13 cellular contexts compared by ENCODE assay signal in genomic region chr2:37378411-37378810, GRCh38. TPM values are rescaled to one million over a fixed set of nuclear protein-coding genes. Genes with fewer than 3 reads are reported as not detected.
DNase-seq lines count a peak whose midpoint lies in the region; ATAC-seq and TF ChIP-seq lines count a peak whose summit lies in the region.
"Had no signal": no experiment of that assay in that cellular context is flagged by ENCODE, and none has a peak within 500 bp of the region (broad histone marks: within the 10 kb centered on the region; RNA-seq: fewer than 3 reads in every experiment).

No MANE protein-coding gene starts in this region.

- TF ChIP-seq CTCF in HCT116 (IDR thresholded peaks at IDR 0.05 in 2 of 3, conservative IDR thresholded peaks at IDR 0.05 in 1 of 3; ENCODE audit: borderline replicate concordance in 1 of 3, insufficient read depth in 1 of 3, low read depth in 2 of 3, low read length in 2 of 3), result no peak
- no peak for TF ChIP-seq CTCF in fibroblast of the aortic adventitia (IDR thresholded peaks at IDR 0.05; ENCODE audit: insufficient read depth, low read length)
- no peak for TF ChIP-seq CTCF in transverse colon (IDR thresholded peaks at IDR 0.05)
- no peak for TF ChIP-seq CTCF in testis (IDR thresholded peaks at IDR 0.05)

- in situ Hi-C loops in transverse colon (cut with MboI; ENCODE audit: low pct_ligation_motif_present in 1 of 4, low pct_unique_long_range_greater_than_20kb in 1 of 4, low sequenced_read_pairs in 3 of 4), result loop anchor here in 1 of 4 donors (25.0 kb wide), 1 partner anchor 884 kb away; no protein-coding TSS in a partner anchor

- H3K27me3 ChIP-seq in HCT116 (ENCODE audit: insufficient read depth, low read length) (0 out of 2 replicates have a peak, but pooled peaks cover 10% of the 10 kb centered on the region), SJCRH30 (no peaks in the 10 kb centered on the region), transverse colon (no peaks in the 10 kb centered on the region), testis (no peaks in the 10 kb centered on the region)

- intact Hi-C loops in HCT116 (cut with micrococcal nuclease), result no loop called here
- intact Hi-C loops in transverse colon (cut with DNase I; ENCODE audit: low total_unique reads), result no loop called here
- intact Hi-C loops in testis (cut with DNase I; ENCODE audit: low total_unique reads), result no loop called here

- peak; percentile 87 for ATAC-seq in HCT116
- ATAC-seq: K562, mucosa of descending colon, right cardiac atrium had no signal

- TF ChIP-seq POLR2A in HCT116 (IDR thresholded peaks at IDR 0.05; ENCODE audit: borderline replicate concordance, extremely low read depth, insufficient read depth, insufficient read length) (no peak), transverse colon (IDR thresholded peaks at IDR 0.05) (no peak), testis (IDR thresholded peaks at IDR 0.05) (no peak)

- H3K36me3 ChIP-seq in HCT116 (ENCODE audit: control insufficient read depth in 1 of 2, insufficient read depth in 2 of 2, low read length in 2 of 2) (no peaks in the 10 kb centered on the region), SJCRH30 (no peaks in the 10 kb centered on the region), transverse colon (no peaks in the 10 kb centered on the region), testis (ENCODE audit: low read depth, missing control alignments) (no peaks in the 10 kb centered on the region)

- BruUV-seq in HCT116 (replicated peaks; lab: Mats Ljungman, UMichigan), result no TSS peak

- no peaks in the 10 kb centered on the region for H4K20me1 ChIP-seq in HCT116 (ENCODE audit: insufficient read depth)

- H3K9me2 ChIP-seq in HCT116 (ENCODE audit: insufficient read depth), result no peaks in the 10 kb centered on the region

- no peak overlapping the region for H3K9ac ChIP-seq in HCT116 (ENCODE audit: low read length)

- CTCF ChIA-PET in HCT116 (lab: Charles Lee), result interaction anchor here (1.0 kb wide), 1 partner anchor 499 kb away, joined by 4 read pairs; no protein-coding TSS in a partner anchor

- no peak for TF ChIP-seq EP300 in transverse colon (IDR thresholded peaks at IDR 0.05; ENCODE audit: low read depth)

- peak overlapping the region; percentile 83 for H2AFZ ChIP-seq in HCT116 (ENCODE audit: low read depth, low read length, poor library complexity, severe bottlenecking)

- 92 to 100% methylated on average over 6 to 7 of the region's 7 CpGs for WGBS in transverse colon (ENCODE audit: low coverage in 1 of 2), 2 donors
- 96 to 98% methylated on average over 7 of the region's 7 CpGs for whole genome bisulfite sequencing in testis, 2 donors

- peak overlapping the region; percentile 87 for H3K4me2 ChIP-seq in HCT116 (ENCODE audit: low read length)

- H3K79me2 ChIP-seq in HCT116 (ENCODE audit: insufficient read depth, low read length), result no peaks in the 10 kb centered on the region

- POLR2A ChIA-PET in HCT116 (lab: Charles Lee), result no interaction called here

- H3K4me1 ChIP-seq in HCT116 (ENCODE audit: control insufficient read depth in 1 of 2, insufficient read depth in 2 of 2, low read length in 2 of 2) (peaks cover 17 to 51% of the 10 kb centered on the region in 2 experiments), SJCRH30 (peaks cover 13% of the 10 kb centered on the region), transverse colon (peaks cover 0 to 18% (median 4%) of the 10 kb centered on the region in 4 donors), testis (no peaks in the 10 kb centered on the region)

- TF ChIP-seq RAD21 in HCT116 (IDR thresholded peaks at IDR 0.05; ENCODE audit: low read depth), result no peak

- no peak overlapping the region for H3K27ac ChIP-seq in HCT116 (ENCODE audit: low read depth, low read length)
- H3K27ac ChIP-seq in SJCRH30, result no peak overlapping the region
- peak overlapping the region; percentile 34 to 81 (median 68) for H3K27ac ChIP-seq in transverse colon
- H3K27ac ChIP-seq in testis, result no peak overlapping the region

- DNase-seq in HCT116 (ENCODE audit: low read depth, low spot score), result peak; percentile 35
- DNase-seq in SJCRH30, result peak; percentile 37 to 40
- peak; percentile 56 for DNase-seq in fibroblast of the aortic adventitia (ENCODE audit: low read depth)
- no peak for DNase-seq in transverse colon
- no peak for DNase-seq in hypothalamus (lab: John Stamatoyannopoulos, UW)
- no peak for DNase-seq in testis
- DNase-seq in amygdala (lab: John Stamatoyannopoulos, UW), result no peak
- DNase-seq: activated CD4-positive, alpha-beta T cell treated with anti-CD3 and anti-CD28 coated beads for 1 hour; mucosa of descending colon; NCI-H2227 treated with DMSO at 0.1 percent for 48 hours; right cardiac atrium; SHP77 treated with DMSO at 0.1 percent for 48 hours had no signal

- RAD21 ChIA-PET in HCT116 (lab: Charles Lee; ENCODE audit: low non-redundant PET in 1 of 2, low total read pairs in 2 of 2, uncharacterized antibody in 2 of 2, unreplicated experiment in 2 of 2), result no interaction called here

- H3K4me3 ChIP-seq in HCT116 (replicated peaks in 1 of 2; ENCODE audit: low read depth in 1 of 2, low read length in 2 of 2), result 0 out of 4 replicates have a peak overlapping the region, but pooled peaks of 1 of the 2 experiments have one; percentile 20
- no peak overlapping the region for H3K4me3 ChIP-seq in SJCRH30
- H3K4me3 ChIP-seq in fibroblast of the aortic adventitia (ENCODE audit: low read depth, low read length), result no peak overlapping the region
- H3K4me3 ChIP-seq in transverse colon, result no peak overlapping the region
- H3K4me3 ChIP-seq in testis, result no peak overlapping the region
- H3K4me3 ChIP-seq: K562, mucosa of descending colon had no signal

- H3K9me3 ChIP-seq in HCT116 (ENCODE audit: control insufficient read depth in 1 of 2, insufficient read depth in 1 of 2, low read depth in 1 of 2, low read length in 2 of 2) (no peaks in the 10 kb centered on the region), SJCRH30 (replicated peaks) (no peaks in the 10 kb centered on the region), transverse colon (no peaks in the 10 kb centered on the region), testis (no peaks in the 10 kb centered on the region)
- H3K9me3 ChIP-seq: mucosa of descending colon had no signal

TF ChIP-seq in HCT116, 20 proteins besides CTCF, POLR2A, EP300 and RAD21:
- TF ChIP-seq ZBTB33 (IDR thresholded peaks at IDR 0.05; ENCODE audit: extremely low read depth, insufficient replicate concordance, low read length) (no peak), TCF7L2 (IDR thresholded peaks at IDR 0.05; ENCODE audit: borderline replicate concordance, extremely low read depth, insufficient read depth, insufficient read length) (peak; percentile 73), JUND (IDR thresholded peaks at IDR 0.05) (no peak), CBX3 (IDR thresholded peaks at IDR 0.05; ENCODE audit: low read depth) (peak; percentile 43; the same call in 1 of the 2 replicates)

RNA-seq across cellular contexts. Expression of gene QPCT, which starts 34.0 kb away (rescaled TPM):
- total RNA-seq in HCT116 (2021; ENCODE audit: unreplicated experiment) (not detected), fibroblast of the aortic adventitia (ENCODE audit: low replicate concordance) (1.7 and 8.3 TPM in 2 replicates), transverse colon (10 to 100 TPM in 3 of 4 donors, 1 to 10 TPM in 1; 1.6 to 34.4 (median 14.3) TPM), testis (1 to 10 TPM; 2.9 to 3.2 TPM)
- polyA plus RNA-seq in HCT116 (2012), result not detected in 2 replicates
- total RNA-seq in SJCRH30 (2014; rRNA removed; shearing (Covaris generic)), result 3.1 and 3.2 TPM in 2 replicates
- polyA plus RNA-seq in testis (ENCODE audit: insufficient read depth, low read depth, low replicate concordance), result 5.6 TPM
- total RNA-seq: K562 had no signal

RNA-seq across cellular contexts. Expression of gene PRKD3, which starts 53.8 kb away (rescaled TPM):
- total RNA-seq in HCT116 (2021; ENCODE audit: unreplicated experiment), result 13.9 TPM
- polyA plus RNA-seq in HCT116 (2012), result 4.6 and 5.7 TPM in 2 replicates
- 70.4 and 85.1 TPM in 2 replicates for total RNA-seq in SJCRH30 (2014; rRNA removed; shearing (Covaris generic))
- 55.8 and 77.9 TPM in 2 replicates for total RNA-seq in fibroblast of the aortic adventitia (ENCODE audit: low replicate concordance)
- total RNA-seq in transverse colon, result 10 to 100 TPM in 3 of 4 donors, 1 to 10 TPM in 1; 2.6 to 83.8 (median 28.6) TPM
- total RNA-seq in testis, result 10 to 100 TPM; 46.0 to 78.1 TPM
- polyA plus RNA-seq in testis (ENCODE audit: insufficient read depth, low read depth, low replicate concordance), result 52.3 TPM

Comparison
In these comparisons a context has a peak if more than half of its experiments do, and no peak if none do; other contexts are left out.
1. DNase-seq: peak in HCT116 (single experiment), SJCRH30 (2 of 2) and fibroblast of the aortic adventitia (single experiment); none in transverse colon (single experiment), hypothalamus (0 of 51), testis (single experiment) and amygdala (0 of 56).
2. H3K27ac ChIP-seq: peak in transverse colon (4 of 4); none in HCT116 (single experiment), SJCRH30 (single experiment) and testis (0 of 2).